Comparison of ENCODE assay signal across 8 cellular contexts in genomic region chr5:115543931-115544370, GRCh38. TPM values are rescaled to one million over a fixed set of nuclear protein-coding genes. Genes with fewer than 3 reads are reported as not detected.
DNase-seq lines count a peak whose midpoint lies in the region; ATAC-seq and TF ChIP-seq lines count a peak whose summit lies in the region.

No MANE protein-coding gene starts in this region.

- no peaks in the 10 kb centered on the region for H3K9me3 Mint-ChIP-seq in activated B cell treated with CpG ODN at 0.5 μM for 24 hours

- H3K4me3 Mint-ChIP-seq in activated B cell treated with CpG ODN at 0.5 μM for 24 hours: peak overlapping the region; percentile 98

- H3K27ac ChIP-seq in cingulate gyrus (ENCODE audit: low read depth, low read length): peak overlapping the region; percentile 93

- H3K27ac Mint-ChIP-seq in activated B cell treated with CpG ODN at 0.5 μM for 24 hours: peak overlapping the region; percentile 96

- H3K4me1 Mint-ChIP-seq in activated B cell treated with CpG ODN at 0.5 μM for 24 hours: peaks cover 56% of the 10 kb centered on the region

- POLR2A ChIA-PET in activated B cell treated with CpG ODN at 0.5 μM for 24 hours (lab: Charles Lee): interaction anchor here (0.6 to 3.9 kb wide), 20 partner anchors 9 to 532 kb away, joined by 3 to 31 read pairs (median 4); partner anchors contain the start of genes AP3S1, ATG12, CCDC112 and PGGT1B

- TF ChIP-seq CTCF in activated B cell treated with CpG ODN at 0.5 μM for 24 hours (IDR thresholded peaks at IDR 0.05): no peak

- DNase-seq in EL (peak; percentile 50), Kasumi-1 (lab: John Stamatoyannopoulos, UW) (peak; percentile 74 to 78), activated B cell treated with CpG ODN at 0.5 μM for 24 hours (no peak), left colon (peak; percentile 50 to 68), COLO829 (ENCODE audit: low spot score) (no peak)
- DNase-seq in stimulated activated CD4-positive, alpha-beta T cell treated with anti-CD3 and anti-CD28 coated beads, Interleukin-2, amount 100 ng/mL, for 4 hours (ENCODE audit: low read depth): peak; percentile 39

- no peaks in the 10 kb centered on the region for H3K27me3 Mint-ChIP-seq in activated B cell treated with CpG ODN at 0.5 μM for 24 hours

- intact Hi-C loops in activated B cell treated with CpG ODN at 0.5 μM for 24 hours (cut with micrococcal nuclease): loop anchor here (1.0 to 10.0 kb wide), 11 partner anchors 30 to 1031 kb away; partner anchors contain the start of genes AP3S1, ATG12, CCDC112 and SEMA6A
- intact Hi-C loops in left colon (cut with DNase I, micrococcal nuclease): no loop called here

- CTCF ChIA-PET in activated B cell treated with CpG ODN at 0.5 μM for 24 hours (lab: Charles Lee): interaction anchor here (0.7 to 2.4 kb wide), 2 partner anchors 66 to 234 kb away, joined by 3 to 8 read pairs; no protein-coding TSS in a partner anchor

- ATAC-seq in GM21529 (IDR thresholded peaks at IDR 0.05; ENCODE audit: unreplicated experiment) (peak; percentile 35), activated B cell treated with CpG ODN at 0.5 μM for 24 hours (ENCODE audit: low read depth) (peak; percentile 16), left colon (peak; percentile 48)

- H3K36me3 Mint-ChIP-seq in activated B cell treated with CpG ODN at 0.5 μM for 24 hours (ENCODE audit: low read depth): peaks cover 47% of the 10 kb centered on the region

RNA-seq across cellular contexts. Expression of gene FEM1C, which starts 0.6 kb away (rescaled TPM):
- total RNA-seq in activated B cell treated with CpG ODN at 0.5 μM for 24 hours: 19.1 and 19.8 TPM in 2 replicates
- total RNA-seq in left colon: 10 to 100 TPM; 36.4 to 42.5 TPM

RNA-seq across cellular contexts. Expression of gene TICAM2, which starts 58.3 kb away (rescaled TPM):
- 12.4 and 13.3 TPM in 2 replicates for total RNA-seq in activated B cell treated with CpG ODN at 0.5 μM for 24 hours
- total RNA-seq in left colon: 1 to 10 TPM; 1.7 to 2.2 TPM

Comparison
In these comparisons a context has a peak if more than half of its experiments do, and no peak if none do; other contexts are left out.
1. DNase-seq: peak in EL (single experiment), Kasumi-1 (2 of 2), left colon (2 of 2) and stimulated activated CD4-positive, alpha-beta T cell treated with anti-CD3 and anti-CD28 coated beads, Interleukin-2, amount 100 ng/mL, for 4 hours (single experiment); none in activated B cell treated with CpG ODN at 0.5 μM for 24 hours (single experiment) and COLO829 (single experiment).
2. Peak in every context shown above with its lines, with median percentiles within 50 percentile points of each other: ATAC-seq.